20 cellular contexts compared by ENCODE assay signal in genomic region chr10:19946791-19947190, GRCh38.
A peak's percentile ranks its signal among the peaks of the same experiment; 100 is the strongest.
DNase-seq lines count a peak whose midpoint lies in the region; ATAC-seq and TF ChIP-seq lines count a peak whose summit lies in the region.
"Had no signal": no experiment of that assay in that cellular context is flagged by ENCODE, and none has a peak within 500 bp of the region (broad histone marks: within the 10 kb centered on the region; RNA-seq: fewer than 3 reads in every experiment).

No MANE protein-coding gene starts in this region.

- no peaks in the 10 kb centered on the region for H3K9me3 ChIP-seq in A673 (ENCODE audit: low read depth, low read length, poor library complexity, severe bottlenecking)
- no peaks in the 10 kb centered on the region for H3K9me3 ChIP-seq in esophagus muscularis mucosa
- no peaks in the 10 kb centered on the region for H3K9me3 ChIP-seq in neural progenitor cell (ENCODE audit: low read depth)
- no peaks in the 10 kb centered on the region for H3K9me3 ChIP-seq in mucosa of descending colon
- H3K9me3 ChIP-seq: Caco-2, colonic mucosa had no signal

- peaks cover 34% of the 10 kb centered on the region for H3K36me3 Mint-ChIP-seq in neural progenitor cell
- H3K36me3 Mint-ChIP-seq: naive thymus-derived CD4-positive, alpha-beta T cell had no signal

- H3K36me3 ChIP-seq in A673 (ENCODE audit: insufficient read depth, low read length, poor library complexity, severe bottlenecking): no peaks in the 10 kb centered on the region
- no peaks in the 10 kb centered on the region for H3K36me3 ChIP-seq in esophagus muscularis mucosa
- no peaks in the 10 kb centered on the region for H3K36me3 ChIP-seq in neural progenitor cell
- no peaks in the 10 kb centered on the region for H3K36me3 ChIP-seq in mucosa of descending colon (ENCODE audit: low read depth)
- H3K36me3 ChIP-seq: colonic mucosa had no signal

- intact Hi-C loops in A673 (cut with micrococcal nuclease; ENCODE audit: unreplicated experiment) (no loop called here), esophagus muscularis mucosa (cut with DNase I) (no loop called here), mucosa of descending colon (cut with DNase I, micrococcal nuclease) (no loop called here)

- ATAC-seq in GM18867 (IDR thresholded peaks at IDR 0.05; ENCODE audit: unreplicated experiment): peak; percentile 69
- ATAC-seq in HG02678 (IDR thresholded peaks at IDR 0.05; ENCODE audit: unreplicated experiment): peak; percentile 46
- no peak for ATAC-seq in mucosa of descending colon
- ATAC-seq: naive thymus-derived CD4-positive, alpha-beta T cell had no signal

- CTCF ChIA-PET in A673 (lab: Charles Lee): no interaction called here

- no peak overlapping the region for H3K27ac Mint-ChIP-seq in neural progenitor cell
- H3K27ac Mint-ChIP-seq: naive thymus-derived CD4-positive, alpha-beta T cell; stimulated activated naive CD8-positive, alpha-beta T cell treated with anti-CD3 and anti-CD28 coated beads, Interleukin-15, Interleukin-2, amounts not matched to agents 100 ng/mL and 50 ng/mL, for 24 hours had no signal

- H3K4me3 ChIP-seq in A673 (ENCODE audit: low read depth, low read length, poor library complexity, severe bottlenecking) (no peak overlapping the region), esophagus muscularis mucosa (no peak overlapping the region), neural progenitor cell (no peak overlapping the region), mucosa of descending colon (no peak overlapping the region)
- H3K4me3 ChIP-seq: colonic mucosa had no signal

- H3K4me3 Mint-ChIP-seq in neural progenitor cell: no peak overlapping the region
- H3K4me3 Mint-ChIP-seq: naive thymus-derived CD4-positive, alpha-beta T cell; stimulated activated naive CD8-positive, alpha-beta T cell treated with anti-CD3 and anti-CD28 coated beads, Interleukin-15, Interleukin-2, amounts not matched to agents 100 ng/mL and 50 ng/mL, for 24 hours had no signal

- H3K79me2 ChIP-seq in neural progenitor cell (ENCODE audit: low read depth): peaks cover 45% of the 10 kb centered on the region

- peaks cover 15% of the 10 kb centered on the region for H3K4me1 ChIP-seq in A673 (ENCODE audit: insufficient read depth, low read length, poor library complexity, severe bottlenecking)
- peaks cover 32 to 44% (median 41%) of the 10 kb centered on the region in 4 donors for H3K4me1 ChIP-seq in esophagus muscularis mucosa
- H3K4me1 ChIP-seq in neural progenitor cell: peaks cover under 1% of the 10 kb centered on the region
- no peaks in the 10 kb centered on the region for H3K4me1 ChIP-seq in mucosa of descending colon (ENCODE audit: low read depth)
- H3K4me1 ChIP-seq: Caco-2, colonic mucosa had no signal

- TF ChIP-seq POLR2A in esophagus muscularis mucosa (IDR thresholded peaks at IDR 0.05; ENCODE audit: low read depth): no peak

- peaks cover 2% of the 10 kb centered on the region for H3K4me1 Mint-ChIP-seq in neural progenitor cell
- H3K4me1 Mint-ChIP-seq: naive thymus-derived CD4-positive, alpha-beta T cell had no signal

- no peak for TF ChIP-seq EP300 in esophagus muscularis mucosa (IDR thresholded peaks at IDR 0.05)

- no TSS peak for BruUV-seq in A673 (replicated peaks; lab: Mats Ljungman, UMichigan)

- WGBS in esophagus muscularis mucosa: 93% methylated on average over 8 of the region's 8 CpGs

- no peak for DNase-seq in A673 (ENCODE audit: low spot score)
- DNase-seq in esophagus muscularis mucosa (ENCODE audit: extremely low spot score): no peak
- no peak for DNase-seq in neural progenitor cell (ENCODE audit: low spot score)
- no peak for DNase-seq in amygdala (lab: John Stamatoyannopoulos, UW)
- no peak for DNase-seq in UCSD-AML1 (lab: John Stamatoyannopoulos, UW; ENCODE audit: unreplicated experiment)
- no peak for DNase-seq in mucosa of descending colon
- DNase-seq: ACHN; activated CD4-positive, alpha-beta T cell treated with anti-CD3 and anti-CD28 coated beads for 1 hour; activated effector memory CD4-positive, alpha-beta T cell treated with anti-CD3 and anti-CD28 coated beads, Interleukin-2, amount 50 U/mL, for 16 hours; Caco-2; colonic mucosa; foreskin melanocyte; naive thymus-derived CD4-positive, alpha-beta T cell; NCI-H1436; NCI-H446; SHP77 treated with DMSO at 0.1 percent for 48 hours; T-helper 2 cell had no signal

- H3K27me3 ChIP-seq in A673 (replicated peaks; ENCODE audit: insufficient read depth, low read depth, low read length, poor library complexity): no peaks in the 10 kb centered on the region
- H3K27me3 ChIP-seq in esophagus muscularis mucosa: no peaks in the 10 kb centered on the region
- H3K27me3 ChIP-seq in neural progenitor cell: no peaks in the 10 kb centered on the region
- H3K27me3 ChIP-seq: colonic mucosa had no signal

- H3K4me2 ChIP-seq in neural progenitor cell: no peak overlapping the region

- no peak overlapping the region for H3K9ac ChIP-seq in neural progenitor cell

- H3K27ac ChIP-seq in A673 (ENCODE audit: low read depth, low read length, poor library complexity, severe bottlenecking) (peak overlapping the region; percentile 26), esophagus muscularis mucosa (replicated peaks in 1 of 4) (peak overlapping the region in 3 of 4 donors; percentile 20 to 53 (median 48)), neural progenitor cell (no peak overlapping the region)
- H3K27ac ChIP-seq: colonic mucosa had no signal

- H3K9me3 Mint-ChIP-seq in neural progenitor cell: peaks cover 17% of the 10 kb centered on the region

- H2AFZ ChIP-seq in neural progenitor cell (replicated peaks): no peak overlapping the region

- peaks cover 1% of the 10 kb centered on the region for H4K20me1 ChIP-seq in neural progenitor cell (ENCODE audit: low read depth)

- POLR2A ChIA-PET in A673 (lab: Charles Lee; ENCODE audit: low non-redundant PET): no interaction called here

- peaks cover 3% of the 10 kb centered on the region for H3K27me3 Mint-ChIP-seq in neural progenitor cell (ENCODE audit: insufficient read depth, low read depth)
- H3K27me3 Mint-ChIP-seq: naive thymus-derived CD4-positive, alpha-beta T cell; stimulated activated naive CD8-positive, alpha-beta T cell treated with anti-CD3 and anti-CD28 coated beads, Interleukin-15, Interleukin-2, amounts not matched to agents 100 ng/mL and 50 ng/mL, for 24 hours had no signal

- no peaks in the 10 kb centered on the region for H3F3A ChIP-seq in neural progenitor cell (ENCODE audit: low read depth)

- TF ChIP-seq CTCF in A673 (conservative IDR thresholded peaks at IDR 0.05; ENCODE audit: low read depth, low read length): no peak
- no peak for TF ChIP-seq CTCF in esophagus muscularis mucosa (IDR thresholded peaks at IDR 0.05)
- TF ChIP-seq CTCF in neural progenitor cell (IDR thresholded peaks at IDR 0.05): no peak
- TF ChIP-seq CTCF in mucosa of descending colon (IDR thresholded peaks at IDR 0.05): no peak
